Comparison of ENCODE assay signal across 26 cellular contexts in the genomic region with DNA sequence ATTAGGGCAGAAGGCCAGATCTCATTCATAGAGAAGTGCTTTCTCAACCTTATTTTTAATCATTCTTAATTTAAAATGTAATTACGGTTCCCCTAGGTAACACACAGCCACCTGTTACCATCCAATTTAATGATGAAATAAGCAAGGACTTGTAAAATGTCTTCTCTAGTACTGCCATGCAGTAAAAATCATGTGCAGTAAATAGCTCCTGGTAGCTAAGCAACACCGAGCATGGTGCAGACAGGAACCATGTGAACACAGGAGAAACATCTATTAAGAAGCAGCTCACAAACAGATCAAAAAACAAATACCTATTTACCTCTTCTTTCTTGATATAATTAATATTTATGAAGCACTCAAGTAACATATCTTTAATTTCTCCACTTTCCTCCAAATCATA.
"Had no signal": no experiment of that assay in that cellular context is flagged by ENCODE, and none has a peak within 500 bp of the region (broad histone marks: within the 10 kb centered on the region; RNA-seq: fewer than 3 reads in every experiment).

No MANE protein-coding gene starts in this region.

- H3K36me3 ChIP-seq: prostate gland, transverse colon, uterus had no signal

- H3K4me1 ChIP-seq: esophagus squamous epithelium, left lung, prostate gland, right atrium auricular region, suprapubic skin, transverse colon, upper lobe of right lung, uterus had no signal

- H3K9me3 ChIP-seq: esophagus squamous epithelium, left lung, prostate gland, right atrium auricular region, suprapubic skin, transverse colon, upper lobe of right lung, uterus had no signal

- H3K27me3 ChIP-seq: esophagus squamous epithelium, left lung, right atrium auricular region, suprapubic skin, transverse colon, upper lobe of right lung, uterus had no signal

- H3K4me3 ChIP-seq: coronary artery, esophagus squamous epithelium, left lung, prostate gland, right atrium auricular region, smooth muscle cell, suprapubic skin, transverse colon, upper lobe of right lung, uterus had no signal

- FAIRE-seq: endothelial cell of umbilical vein, kidney had no signal

- ATAC-seq: left lung; naive thymus-derived CD4-positive, alpha-beta T cell; sciatic nerve; stimulated activated naive CD8-positive, alpha-beta T cell treated with anti-CD3 and anti-CD28 coated beads, Interleukin-15, amount 100 ng/mL, for 72 hours; upper lobe of right lung had no signal

- DNase-seq: dermis blood vessel endothelial cell; effector memory CD4-positive, alpha-beta T cell; erythroblast; esophagus squamous epithelium; foreskin melanocyte; glutamatergic neuron; kidney; left lung; mesenchymal stem cell; naive thymus-derived CD4-positive, alpha-beta T cell; stimulated activated CD4-positive, alpha-beta T cell treated with anti-CD3 and anti-CD28 coated beads, Interleukin-12 subunit alpha, Interleukin-12 subunit beta, amount 100 ng/mL, for 4 hours; stimulated activated CD4-positive, alpha-beta T cell treated with anti-CD3 and anti-CD28 coated beads, Interleukin-1b, Interleukin-23, amount 100 ng/mL, for 48 hours; stimulated activated CD4-positive, alpha-beta T cell treated with anti-CD3 and anti-CD28 coated beads, Interleukin-4, amount 100 ng/mL, for 1 hour; stimulated activated CD8-positive, alpha-beta memory T cell treated with anti-CD3 and anti-CD28 coated beads, Interleukin-4, amount 100 ng/mL, for 48 hours; stimulated activated naive CD4-positive, alpha-beta T cell; stimulated activated naive CD8-positive, alpha-beta T cell treated with anti-CD3 and anti-CD28 coated beads, Interleukin-15, amount 100 ng/mL, for 72 hours; transverse colon; upper lobe of right lung; uterus had no signal

- H3K27ac ChIP-seq: coronary artery, esophagus squamous epithelium, left lung, prostate gland, right atrium auricular region, suprapubic skin, transverse colon, upper lobe of right lung, uterus had no signal
